In the genomic region with DNA sequence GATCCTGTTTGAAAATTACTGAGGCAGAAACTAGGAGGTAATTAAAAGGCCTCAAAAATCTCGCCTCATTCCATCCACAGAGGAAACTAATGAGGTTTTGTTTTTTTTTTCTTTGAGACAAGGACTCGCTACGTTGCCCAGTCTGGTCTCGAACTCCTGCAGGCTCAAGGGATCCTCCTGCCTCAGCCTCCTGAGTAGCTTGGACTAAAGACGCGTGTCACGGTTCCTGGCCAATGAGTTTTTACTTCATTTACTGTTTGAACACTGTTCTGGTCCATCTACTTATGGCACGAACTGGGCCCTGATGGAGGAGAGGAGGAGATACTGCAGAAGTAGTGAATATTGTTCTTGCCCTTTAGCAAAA, we compare ENCODE assay signal across 8 cellular contexts. TPM values are rescaled to one million over a fixed set of nuclear protein-coding genes. Genes with fewer than 3 reads are reported as not detected.
DNase-seq lines count a peak whose midpoint lies in the region; ATAC-seq lines count a peak whose summit lies in the region.

No MANE protein-coding gene starts in this region.

- H3K27me3 Mint-ChIP-seq in activated CD8-positive, alpha-beta T cell treated with anti-CD3 and anti-CD28 coated beads, Interleukin-2, amount 10 ng/mL, durations not matched to agents 7 days and 5 days (ENCODE audit: low read depth): no peaks in the 10 kb centered on the region
- H3K27me3 Mint-ChIP-seq in stimulated activated naive CD8-positive, alpha-beta T cell treated with anti-CD3 and anti-CD28 coated beads, Interleukin-15, amount 100 ng/mL, for 72 hours: no peaks in the 10 kb centered on the region

- no peak for ATAC-seq in activated CD8-positive, alpha-beta T cell treated with anti-CD3 and anti-CD28 coated beads, Interleukin-2, amount 10 ng/mL, durations not matched to agents 7 days and 5 days
- peak; percentile 1 for ATAC-seq in stimulated activated naive CD8-positive, alpha-beta T cell treated with anti-CD3 and anti-CD28 coated beads, Interleukin-15, amount 100 ng/mL, for 72 hours
- no peak for ATAC-seq in HG02981 (IDR thresholded peaks at IDR 0.05; ENCODE audit: unreplicated experiment)
- no peak for ATAC-seq in HG03196 (IDR thresholded peaks at IDR 0.05; ENCODE audit: unreplicated experiment)

- POLR2A ChIA-PET in activated CD8-positive, alpha-beta T cell treated with anti-CD3 and anti-CD28 coated beads, Interleukin-2, amount 10 ng/mL, durations not matched to agents 7 days and 5 days (lab: Charles Lee): interaction anchor here (0.5 to 5.0 kb wide), 15 partner anchors 11 to 307 kb away, joined by 3 to 67 read pairs (median 4); a partner anchor contains a TSS

- H3K36me3 Mint-ChIP-seq in activated CD8-positive, alpha-beta T cell treated with anti-CD3 and anti-CD28 coated beads, Interleukin-2, amount 10 ng/mL, durations not matched to agents 7 days and 5 days (ENCODE audit: low read depth): peaks cover 54% of the 10 kb centered on the region

- DNase-seq in DMS53 (lab: John Stamatoyannopoulos, UW): peak; percentile 55
- DNase-seq in DMS53 treated with DMSO at 0.1 percent for 48 hours (lab: John Stamatoyannopoulos, UW; ENCODE audit: unreplicated experiment): no peak
- DNase-seq in activated CD8-positive, alpha-beta T cell treated with anti-CD3 and anti-CD28 coated beads, Interleukin-2, amount 10 ng/mL, durations not matched to agents 7 days and 5 days: peak; percentile 30
- DNase-seq in stimulated activated naive CD8-positive, alpha-beta T cell treated with anti-CD3 and anti-CD28 coated beads, Interleukin-15, amount 100 ng/mL, for 72 hours: no peak
- DNase-seq in hepatic stellate cell (ENCODE audit: low spot score): no peak

- H3K4me1 Mint-ChIP-seq in activated CD8-positive, alpha-beta T cell treated with anti-CD3 and anti-CD28 coated beads, Interleukin-2, amount 10 ng/mL, durations not matched to agents 7 days and 5 days (ENCODE audit: low read depth): peaks cover 36% of the 10 kb centered on the region
- peaks cover 44% of the 10 kb centered on the region for H3K4me1 Mint-ChIP-seq in stimulated activated naive CD8-positive, alpha-beta T cell treated with anti-CD3 and anti-CD28 coated beads, Interleukin-15, amount 100 ng/mL, for 72 hours

- peak overlapping the region; percentile 87 for H3K4me3 Mint-ChIP-seq in activated CD8-positive, alpha-beta T cell treated with anti-CD3 and anti-CD28 coated beads, Interleukin-2, amount 10 ng/mL, durations not matched to agents 7 days and 5 days
- peak overlapping the region; percentile 87 to 99 for H3K4me3 Mint-ChIP-seq in stimulated activated naive CD8-positive, alpha-beta T cell treated with anti-CD3 and anti-CD28 coated beads, Interleukin-15, amount 100 ng/mL, for 72 hours

- no peaks in the 10 kb centered on the region for H3K9me3 ChIP-seq in iPS-18c (ENCODE audit: control insufficient read depth, insufficient read depth, low read length)

- H3K4me3 ChIP-seq in iPS-18c (ENCODE audit: insufficient read depth, low read depth, low read length): peak overlapping the region; percentile 86

- no peaks in the 10 kb centered on the region for H3K9me3 Mint-ChIP-seq in activated CD8-positive, alpha-beta T cell treated with anti-CD3 and anti-CD28 coated beads, Interleukin-2, amount 10 ng/mL, durations not matched to agents 7 days and 5 days (ENCODE audit: insufficient read depth)
- H3K9me3 Mint-ChIP-seq in stimulated activated naive CD8-positive, alpha-beta T cell treated with anti-CD3 and anti-CD28 coated beads, Interleukin-15, amount 100 ng/mL, for 72 hours: no peaks in the 10 kb centered on the region

- H3K27ac Mint-ChIP-seq in activated CD8-positive, alpha-beta T cell treated with anti-CD3 and anti-CD28 coated beads, Interleukin-2, amount 10 ng/mL, durations not matched to agents 7 days and 5 days: peak overlapping the region; percentile 84
- H3K27ac Mint-ChIP-seq in stimulated activated naive CD8-positive, alpha-beta T cell treated with anti-CD3 and anti-CD28 coated beads, Interleukin-15, amount 100 ng/mL, for 72 hours: peak overlapping the region; percentile 78 to 84

- CTCF ChIA-PET in activated CD8-positive, alpha-beta T cell treated with anti-CD3 and anti-CD28 coated beads, Interleukin-2, amount 10 ng/mL, durations not matched to agents 7 days and 5 days (lab: Charles Lee): interaction anchor here (0.6 to 5.3 kb wide), 15 partner anchors 16 to 320 kb away, joined by 3 to 104 read pairs (median 4); a partner anchor contains a TSS

RNA-seq across cellular contexts. Expression of a gene that starts 0.6 kb away (rescaled TPM):
- total RNA-seq in activated CD8-positive, alpha-beta T cell treated with anti-CD3 and anti-CD28 coated beads, Interleukin-2, amount 10 ng/mL, durations not matched to agents 7 days and 5 days: 100 to 1,000 TPM; 162 to 169 TPM

RNA-seq across cellular contexts. Expression of a gene that starts 16.1 kb away (rescaled TPM):
- total RNA-seq in activated CD8-positive, alpha-beta T cell treated with anti-CD3 and anti-CD28 coated beads, Interleukin-2, amount 10 ng/mL, durations not matched to agents 7 days and 5 days: 10 to 100 TPM; 51.7 to 54.5 TPM

RNA-seq across cellular contexts. Expression of a gene that starts 16.4 kb away (rescaled TPM):
- 10 to 100 TPM; 69.4 to 72.8 TPM for total RNA-seq in activated CD8-positive, alpha-beta T cell treated with anti-CD3 and anti-CD28 coated beads, Interleukin-2, amount 10 ng/mL, durations not matched to agents 7 days and 5 days

RNA-seq across cellular contexts. Expression of a gene that starts 31.6 kb away (rescaled TPM):
- 10 to 100 TPM; 23.0 to 28.7 TPM for total RNA-seq in activated CD8-positive, alpha-beta T cell treated with anti-CD3 and anti-CD28 coated beads, Interleukin-2, amount 10 ng/mL, durations not matched to agents 7 days and 5 days

RNA-seq across cellular contexts. Expression of a gene that starts 46.7 kb away (rescaled TPM):
- total RNA-seq in activated CD8-positive, alpha-beta T cell treated with anti-CD3 and anti-CD28 coated beads, Interleukin-2, amount 10 ng/mL, durations not matched to agents 7 days and 5 days: 100 to 1,000 TPM; 162 to 170 TPM

Comparison
In these comparisons a context has a peak if more than half of its experiments do, and no peak if none do; other contexts are left out.
1. DNase-seq: peak in DMS53 (single experiment) and activated CD8-positive, alpha-beta T cell treated with anti-CD3 and anti-CD28 coated beads, Interleukin-2, amount 10 ng/mL, durations not matched to agents 7 days and 5 days (single experiment); none in DMS53 treated with DMSO at 0.1 percent for 48 hours (single experiment), stimulated activated naive CD8-positive, alpha-beta T cell treated with anti-CD3 and anti-CD28 coated beads, Interleukin-15, amount 100 ng/mL, for 72 hours (0 of 2) and hepatic stellate cell (single experiment).